In the genomic region with DNA sequence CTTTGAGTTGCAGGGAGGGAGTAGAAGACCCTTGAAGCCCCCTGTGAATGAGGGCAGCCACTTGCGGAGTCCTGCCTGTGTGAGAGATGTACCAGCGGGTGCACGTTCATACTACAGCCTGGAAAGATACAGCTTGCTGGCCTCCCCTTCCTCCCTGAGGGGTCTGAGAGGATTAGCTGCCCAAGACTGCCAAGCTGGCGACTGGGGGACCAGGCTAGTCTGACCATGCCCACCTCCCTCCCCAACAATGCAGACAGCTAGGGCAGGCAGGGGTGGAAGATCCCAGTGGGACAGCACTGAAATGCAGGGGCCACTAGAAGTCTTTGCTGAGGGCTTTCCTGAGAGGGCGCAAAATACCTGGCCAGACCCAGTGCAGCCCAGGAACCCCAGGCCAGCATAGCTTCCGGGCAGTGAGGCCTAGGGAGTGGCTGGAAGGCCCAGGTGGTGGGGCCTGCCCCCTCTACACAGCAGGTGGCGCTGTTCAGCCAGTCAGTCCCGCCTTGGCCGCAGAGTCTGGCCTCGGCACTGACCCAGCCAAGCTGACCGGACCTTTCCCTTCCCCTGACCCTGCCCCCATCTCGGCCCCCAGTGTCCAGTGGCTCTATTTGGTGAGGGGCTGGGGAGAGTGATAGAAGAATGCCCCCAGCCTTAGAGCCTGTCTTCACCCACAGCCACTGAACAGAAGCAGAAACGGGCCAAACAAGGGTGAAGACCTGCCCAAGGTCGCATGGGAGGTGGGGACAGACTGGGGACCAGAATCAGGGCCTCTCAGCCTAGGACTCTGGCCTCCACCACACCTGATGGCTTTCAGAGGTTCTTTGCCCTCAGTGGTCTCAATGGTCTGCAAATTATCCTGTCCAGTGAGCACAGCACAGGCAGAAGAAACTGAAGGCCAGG, we compare ENCODE assay signal across 8 cellular contexts. TPM values are rescaled to one million over a fixed set of nuclear protein-coding genes. Genes with fewer than 3 reads are reported as not detected.
DNase-seq lines count a peak whose midpoint lies in the region; ATAC-seq and TF ChIP-seq lines count a peak whose summit lies in the region.

No MANE protein-coding gene starts in this region.

- TF ChIP-seq CTCF in thoracic aorta (IDR thresholded peaks at IDR 0.05), result peak; percentile 81

- no peaks in the 10 kb centered on the region for H3K4me1 Mint-ChIP-seq in activated CD8-positive, alpha-beta T cell treated with anti-CD3 and anti-CD28 coated beads, Interleukin-2, amount 10 ng/mL, durations not matched to agents 7 days and 5 days (ENCODE audit: low read depth)

- H3K4me3 Mint-ChIP-seq in activated CD8-positive, alpha-beta T cell treated with anti-CD3 and anti-CD28 coated beads, Interleukin-2, amount 10 ng/mL, durations not matched to agents 7 days and 5 days, result no peak overlapping the region

- no peak overlapping the region for H3K27ac ChIP-seq in thoracic aorta

- H3K9me3 Mint-ChIP-seq in activated CD8-positive, alpha-beta T cell treated with anti-CD3 and anti-CD28 coated beads, Interleukin-2, amount 10 ng/mL, durations not matched to agents 7 days and 5 days (ENCODE audit: insufficient read depth), result no peaks in the 10 kb centered on the region

- H3K27me3 ChIP-seq in thoracic aorta (replicated peaks; ENCODE audit: insufficient read depth), result no peaks in the 10 kb centered on the region

- peaks cover 0 to 11% of the 10 kb centered on the region in 2 donors for H3K4me1 ChIP-seq in thoracic aorta (ENCODE audit: control insufficient read depth in 1 of 2, low read depth in 2 of 2)

- H3K36me3 Mint-ChIP-seq in activated CD8-positive, alpha-beta T cell treated with anti-CD3 and anti-CD28 coated beads, Interleukin-2, amount 10 ng/mL, durations not matched to agents 7 days and 5 days (ENCODE audit: low read depth), result no peaks in the 10 kb centered on the region

- H3K27me3 Mint-ChIP-seq in activated CD8-positive, alpha-beta T cell treated with anti-CD3 and anti-CD28 coated beads, Interleukin-2, amount 10 ng/mL, durations not matched to agents 7 days and 5 days (ENCODE audit: low read depth), result peaks cover 13% of the 10 kb centered on the region

- H3K4me3 ChIP-seq in thoracic aorta, result no peak overlapping the region

- POLR2A ChIA-PET in activated CD8-positive, alpha-beta T cell treated with anti-CD3 and anti-CD28 coated beads, Interleukin-2, amount 10 ng/mL, durations not matched to agents 7 days and 5 days (lab: Charles Lee), result no interaction called here

- CTCF ChIA-PET in activated CD8-positive, alpha-beta T cell treated with anti-CD3 and anti-CD28 coated beads, Interleukin-2, amount 10 ng/mL, durations not matched to agents 7 days and 5 days (lab: Charles Lee), result interaction anchor here (0.8 to 2.5 kb wide), 19 partner anchors 9 to 563 kb away, joined by 3 to 12 read pairs (median 4); a partner anchor contains a TSS

- no peaks in the 10 kb centered on the region for H3K9me3 ChIP-seq in thoracic aorta

- H3K36me3 ChIP-seq in thoracic aorta, result no peaks in the 10 kb centered on the region

- H3K27ac Mint-ChIP-seq in activated CD8-positive, alpha-beta T cell treated with anti-CD3 and anti-CD28 coated beads, Interleukin-2, amount 10 ng/mL, durations not matched to agents 7 days and 5 days, result no peak overlapping the region

- ATAC-seq in GM21717 (IDR thresholded peaks at IDR 0.05; ENCODE audit: unreplicated experiment) (peak; percentile 54), esophagus mucosa (peak; percentile 73), thoracic aorta (ENCODE audit: insufficient number of reproducible peaks, low FRiP score, low read depth) (no peak)
- ATAC-seq in activated CD8-positive, alpha-beta T cell treated with anti-CD3 and anti-CD28 coated beads, Interleukin-2, amount 10 ng/mL, durations not matched to agents 7 days and 5 days, result peak; percentile 54

- DNase-seq in COLO668 (lab: John Stamatoyannopoulos, UW; ENCODE audit: unreplicated experiment) (peak; percentile 72), NCI-H2029 (lab: John Stamatoyannopoulos, UW) (peak; percentile 12), midbrain (lab: John Stamatoyannopoulos, UW) (peak; percentile 84), thoracic aorta (ENCODE audit: low spot score) (peak; percentile 15), NCI-H2171 (lab: John Stamatoyannopoulos, UW) (no peak)
- DNase-seq in activated CD8-positive, alpha-beta T cell treated with anti-CD3 and anti-CD28 coated beads, Interleukin-2, amount 10 ng/mL, durations not matched to agents 7 days and 5 days, result peak; percentile 62

RNA-seq across cellular contexts. Expression of a gene that starts 4.8 kb away (rescaled TPM):
- total RNA-seq in activated CD8-positive, alpha-beta T cell treated with anti-CD3 and anti-CD28 coated beads, Interleukin-2, amount 10 ng/mL, durations not matched to agents 7 days and 5 days, result 1 to 10 TPM; 2.8 to 2.9 TPM
- total RNA-seq in esophagus mucosa (0.88 TPM), thoracic aorta (1 to 10 TPM in 1 of 2 donors, not detected in 1; 5.1 TPM)

RNA-seq across cellular contexts. Expression of a gene that starts 44.8 kb away (rescaled TPM):
- 100 to 1,000 TPM; 154 to 163 TPM for total RNA-seq in activated CD8-positive, alpha-beta T cell treated with anti-CD3 and anti-CD28 coated beads, Interleukin-2, amount 10 ng/mL, durations not matched to agents 7 days and 5 days
- total RNA-seq in esophagus mucosa, result 90.9 TPM
- 10 to 100 TPM; 17.3 to 63.6 TPM for total RNA-seq in thoracic aorta

RNA-seq across cellular contexts. Expression of a gene that starts 45.1 kb away (rescaled TPM):
- total RNA-seq in activated CD8-positive, alpha-beta T cell treated with anti-CD3 and anti-CD28 coated beads, Interleukin-2, amount 10 ng/mL, durations not matched to agents 7 days and 5 days, result 100 to 1,000 TPM; 146 TPM
- total RNA-seq in esophagus mucosa, result 18.7 TPM
- total RNA-seq in thoracic aorta, result 1 to 10 TPM; 4.5 to 5.4 TPM
